In the genomic region with DNA sequence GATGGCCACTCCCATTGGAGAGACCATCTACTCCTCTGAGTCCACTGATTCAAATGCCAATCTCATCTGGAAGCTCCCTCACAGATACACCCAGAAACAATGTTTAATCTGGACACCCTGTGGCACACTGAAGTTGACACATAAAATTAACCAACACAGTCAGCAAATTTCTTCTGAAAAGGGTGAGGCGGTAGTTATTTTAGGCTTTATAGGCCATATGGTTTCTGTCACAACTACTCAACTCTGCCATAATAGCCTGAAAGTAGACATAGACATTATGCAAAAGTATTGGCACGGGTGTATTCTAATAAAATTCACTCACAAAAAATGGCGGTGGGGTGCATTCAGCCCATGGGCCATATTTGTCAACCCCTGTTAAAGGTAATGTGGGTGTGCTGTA, we compare ENCODE assay signal across 10 cellular contexts.
"Had no signal": no experiment of that assay in that cellular context is flagged by ENCODE, and none has a peak within 500 bp of the region (broad histone marks: within the 10 kb centered on the region; RNA-seq: fewer than 3 reads in every experiment).

No MANE protein-coding gene starts in this region.

- H3K9ac ChIP-seq: GM23248 had no signal

- H3K27ac Mint-ChIP-seq: HFFc6 had no signal

- H3K9me3 ChIP-seq: HAP-1 had no signal

- H2AFZ ChIP-seq: GM23248 had no signal

- H3K4me1 ChIP-seq: HAP-1 had no signal

- H3K27ac ChIP-seq: GM23248, HL-60 had no signal

- H3K4me3 ChIP-seq: GM23248, HAP-1, K562 had no signal

- H3K36me3 ChIP-seq: HAP-1 had no signal

- DNase-seq: GM23248, GOT3, H7, HFFc6, IMR-90, KG1 had no signal

- FAIRE-seq: K562 had no signal

- H3K4me3 Mint-ChIP-seq: HFFc6 had no signal

- ATAC-seq: HCT116, K562 had no signal
